Comparison of ENCODE assay signal across 1 cellular context in genomic region chr1:214031267-214031650, GRCh38.
TF ChIP-seq lines count a peak whose summit lies in the region.

No MANE protein-coding gene starts in this region.

TF ChIP-seq in GM23338, 12 proteins besides CTCF, POLR2A, EP300 and RAD21:
- TF ChIP-seq ZNF462 (CRISPR knock-in tag; IDR thresholded peaks at IDR 0.05) (peak; percentile 57; the same call in 1 of the 2 replicates), ZNF114 (CRISPR knock-in tag; IDR thresholded peaks at IDR 0.05) (no peak)
